In genomic region chr5:179623906-179624741, GRCh38 we compare ENCODE assay signal across 8 cellular contexts. TPM values are rescaled to one million over a fixed set of nuclear protein-coding genes. Genes with fewer than 3 reads are reported as not detected.
DNase-seq lines count a peak whose midpoint lies in the region; ATAC-seq lines count a peak whose summit lies in the region.

No MANE protein-coding gene starts in this region.

- peak overlapping the region; percentile 97 for H3K9ac ChIP-seq in SK-N-MC (ENCODE audit: insufficient read length)
- H3K9ac ChIP-seq in skeletal muscle tissue (ENCODE audit: low read depth in 1 of 3, low read length in 3 of 3), result peak overlapping the region; percentile 96 to 100 (median 100)

- peak; percentile 11 for ATAC-seq in GM18868 (IDR thresholded peaks at IDR 0.05; ENCODE audit: unreplicated experiment)
- ATAC-seq in HG03097 (IDR thresholded peaks at IDR 0.05; ENCODE audit: low FRiP score, unreplicated experiment), result peak; percentile 2
- no peak for ATAC-seq in HG02763 (IDR thresholded peaks at IDR 0.05; ENCODE audit: unreplicated experiment)

- DNase-seq in SK-N-MC (ENCODE audit: low read depth, low spot score), result no peak
- DNase-seq in iPS DF 6.9 (ENCODE audit: low read depth, low spot score), result no peak
- DNase-seq in GDM1 (lab: John Stamatoyannopoulos, UW), result no peak

- H3K36me3 ChIP-seq in SK-N-MC (ENCODE audit: insufficient read depth, low read length) (peaks cover 38% of the 10 kb centered on the region), iPS DF 6.9 (ENCODE audit: control insufficient read depth, insufficient read depth, low read length) (peaks cover 8% of the 10 kb centered on the region; the same call in 1 of the 2 replicates), skeletal muscle tissue (ENCODE audit: control insufficient read depth in 3 of 3, insufficient read depth in 3 of 3, low read length in 3 of 3) (peaks cover 20 to 26% (median 22%) of the 10 kb centered on the region in 3 donors)

- H3K27ac ChIP-seq in SK-N-MC (peak overlapping the region; percentile 95), angular gyrus (ENCODE audit: low read depth, low read length) (peak overlapping the region; percentile 98), iPS DF 6.9 (ENCODE audit: low read length) (no peak overlapping the region), skeletal muscle tissue (ENCODE audit: low read depth, low read length) (peak overlapping the region; percentile 100)

- peaks cover 6% of the 10 kb centered on the region; the same call in 1 of the 2 replicates for H3K4me1 ChIP-seq in iPS DF 6.9 (ENCODE audit: control insufficient read depth, insufficient read depth, low read length)
- H3K4me1 ChIP-seq in skeletal muscle tissue (ENCODE audit: control insufficient read depth in 3 of 3, insufficient read depth in 3 of 3, low read length in 3 of 3), result peaks cover 36 to 43% (median 41%) of the 10 kb centered on the region in 3 donors

- H3K4me3 ChIP-seq in SK-N-MC (peak overlapping the region; percentile 87), iPS DF 6.9 (ENCODE audit: low read length) (peak overlapping the region; percentile 72; the same call in 1 of the 2 replicates), skeletal muscle tissue (ENCODE audit: low read length in 3 of 3) (peak overlapping the region; percentile 77 to 94 (median 89))

- WGBS in iPS DF 6.9 (ENCODE audit: insufficient coverage, insufficient read length), result no CpG with 5 or more reads among the region's 68 CpGs

- no peaks in the 10 kb centered on the region for H3K9me3 ChIP-seq in SK-N-MC (ENCODE audit: low read depth, low read length)
- H3K9me3 ChIP-seq in iPS DF 6.9 (ENCODE audit: control insufficient read depth, insufficient read depth, low read length), result no peaks in the 10 kb centered on the region
- no peaks in the 10 kb centered on the region for H3K9me3 ChIP-seq in skeletal muscle tissue (ENCODE audit: control insufficient read depth in 3 of 3, low read length in 3 of 3)

- no peaks in the 10 kb centered on the region for H3K27me3 ChIP-seq in iPS DF 6.9 (ENCODE audit: control insufficient read depth, insufficient read depth, low read length)
- H3K27me3 ChIP-seq in skeletal muscle tissue (ENCODE audit: control insufficient read depth in 3 of 3, insufficient read depth in 3 of 3, low read length in 3 of 3), result no peaks in the 10 kb centered on the region

RNA-seq across cellular contexts. Expression of gene HNRNPH1, which starts 0.7 kb away (rescaled TPM):
- 430 TPM for total RNA-seq in skeletal muscle tissue

RNA-seq across cellular contexts. Expression of gene CBY3, which starts 56.7 kb away (rescaled TPM):
- not detected for total RNA-seq in skeletal muscle tissue
